9 cellular contexts compared by ENCODE assay signal in genomic region chr1:53145942-53146708, GRCh38. TPM values are rescaled to one million over a fixed set of nuclear protein-coding genes. Genes with fewer than 3 reads are reported as not detected.
A peak's percentile ranks its signal among the peaks of the same experiment; 100 is the strongest.
DNase-seq lines count a peak whose midpoint lies in the region; ATAC-seq and TF ChIP-seq lines count a peak whose summit lies in the region.
"Had no signal": no experiment of that assay in that cellular context is flagged by ENCODE, and none has a peak within 500 bp of the region (broad histone marks: within the 10 kb centered on the region; RNA-seq: fewer than 3 reads in every experiment).

No MANE protein-coding gene starts in this region.

- H3K27me3 ChIP-seq in spleen (replicated peaks in 1 of 7), result peaks cover 0 to 6% (median 0%) of the 10 kb centered on the region in 7 donors

- peak overlapping the region in 5 of 8 donors; percentile 2 to 46 (median 32) for H3K27ac ChIP-seq in spleen

- no peaks in the 10 kb centered on the region for H3K9me3 Mint-ChIP-seq in stimulated activated effector memory CD8-positive, alpha-beta T cell treated with anti-CD3 and anti-CD28 coated beads, Interleukin-12 subunit alpha, Interleukin-12 subunit beta, amount 100 ng/mL, for 72 hours
- H3K9me3 Mint-ChIP-seq: stimulated activated naive CD8-positive, alpha-beta T cell treated with anti-CD3 and anti-CD28 coated beads, Interleukin-15, amount 100 ng/mL, for 72 hours had no signal

- 70 to 84% (median 81%) methylated on average over 20 to 24 of the region's 24 CpGs for WGBS in spleen, 5 donors

- H3K4me3 ChIP-seq in spleen, result no peak overlapping the region

- H3K36me3 Mint-ChIP-seq in stimulated activated effector memory CD8-positive, alpha-beta T cell treated with anti-CD3 and anti-CD28 coated beads, Interleukin-12 subunit alpha, Interleukin-12 subunit beta, amount 100 ng/mL, for 72 hours, result no peaks in the 10 kb centered on the region

- TF ChIP-seq CTCF in spleen (IDR thresholded peaks at IDR 0.05 in 8 of 11, conservative IDR thresholded peaks at IDR 0.05 in 3 of 11), result no peak

- H3K27ac Mint-ChIP-seq in stimulated activated effector memory CD8-positive, alpha-beta T cell treated with anti-CD3 and anti-CD28 coated beads, Interleukin-12 subunit alpha, Interleukin-12 subunit beta, amount 100 ng/mL, for 72 hours, result no peak overlapping the region

- no peaks in the 10 kb centered on the region for H3K36me3 ChIP-seq in spleen

- intact Hi-C loops in spleen (cut with DNase I; ENCODE audit: low total_unique reads), result no loop called here

- H3K4me1 Mint-ChIP-seq in stimulated activated effector memory CD8-positive, alpha-beta T cell treated with anti-CD3 and anti-CD28 coated beads, Interleukin-12 subunit alpha, Interleukin-12 subunit beta, amount 100 ng/mL, for 72 hours, result no peaks in the 10 kb centered on the region
- H3K4me1 Mint-ChIP-seq: stimulated activated naive CD8-positive, alpha-beta T cell treated with anti-CD3 and anti-CD28 coated beads, Interleukin-15, amount 100 ng/mL, for 72 hours had no signal

- no peaks in the 10 kb centered on the region for H3K9me3 ChIP-seq in spleen

- DNase-seq in HK-2 (ENCODE audit: unreplicated experiment) (peak; percentile 95), amniotic stem cell (lab: John Stamatoyannopoulos, UW) (peak; percentile 96), iris pigment epithelial cell (ENCODE audit: low read depth) (peak; percentile 100), spleen (peak; percentile 54)
- no peak for DNase-seq in stimulated activated naive CD4-positive, alpha-beta T cell treated with Interleukin-2 at 50 U/mL for 16 hours (lab: John Stamatoyannopoulos, UW)
- DNase-seq in activated CD8-positive, alpha-beta memory T cell treated with anti-CD3 and anti-CD28 coated beads, Interleukin-2, amount 50 U/mL, for 48 hours, result no peak
- DNase-seq in stimulated activated effector memory CD8-positive, alpha-beta T cell treated with anti-CD3 and anti-CD28 coated beads, Interleukin-12 subunit alpha, Interleukin-12 subunit beta, amount 100 ng/mL, for 72 hours (ENCODE audit: low spot score in 2 of 2), result no peak
- DNase-seq: stimulated activated naive CD8-positive, alpha-beta T cell treated with anti-CD3 and anti-CD28 coated beads, Interleukin-15, amount 100 ng/mL, for 72 hours had no signal

- no peak for ATAC-seq in HG02763 (IDR thresholded peaks at IDR 0.05; ENCODE audit: unreplicated experiment)
- ATAC-seq in stimulated activated effector memory CD8-positive, alpha-beta T cell treated with anti-CD3 and anti-CD28 coated beads, Interleukin-12 subunit alpha, Interleukin-12 subunit beta, amount 100 ng/mL, for 72 hours, result no peak
- ATAC-seq: stimulated activated naive CD8-positive, alpha-beta T cell treated with anti-CD3 and anti-CD28 coated beads, Interleukin-15, amount 100 ng/mL, for 72 hours had no signal

- H3K4me1 ChIP-seq in spleen, result no peaks in the 10 kb centered on the region

- no peak overlapping the region for H3K4me3 Mint-ChIP-seq in stimulated activated effector memory CD8-positive, alpha-beta T cell treated with anti-CD3 and anti-CD28 coated beads, Interleukin-12 subunit alpha, Interleukin-12 subunit beta, amount 100 ng/mL, for 72 hours
- H3K4me3 Mint-ChIP-seq: stimulated activated naive CD8-positive, alpha-beta T cell treated with anti-CD3 and anti-CD28 coated beads, Interleukin-15, amount 100 ng/mL, for 72 hours had no signal

- TF ChIP-seq POLR2A in spleen (IDR thresholded peaks at IDR 0.05), result no peak

RNA-seq across cellular contexts. Expression of gene SLC1A7, which starts 3.7 kb away (rescaled TPM):
- under 1 TPM in 1 of 7 donors, not detected in 6; 0.10 TPM for total RNA-seq in spleen
- polyA plus RNA-seq in spleen, result under 1 TPM; 0.02 to 0.19 (median 0.07) TPM

RNA-seq across cellular contexts. Expression of gene CPT2, which starts 50.5 kb away (rescaled TPM):
- 10 to 100 TPM; 14.1 to 30.9 (median 20.9) TPM for total RNA-seq in spleen
- polyA plus RNA-seq in spleen, result 10 to 100 TPM in 1 of 3 donors, 1 to 10 TPM in 2; 7.1 to 11.3 (median 8.1) TPM

Comparison
In these comparisons a context has a peak if more than half of its experiments do, and no peak if none do; other contexts are left out.
1. DNase-seq: peak in HK-2 (single experiment), amniotic stem cell (single experiment), iris pigment epithelial cell (single experiment) and spleen (single experiment); none in stimulated activated naive CD4-positive, alpha-beta T cell treated with Interleukin-2 at 50 U/mL for 16 hours (single experiment), activated CD8-positive, alpha-beta memory T cell treated with anti-CD3 and anti-CD28 coated beads, Interleukin-2, amount 50 U/mL, for 48 hours (single experiment) and stimulated activated effector memory CD8-positive, alpha-beta T cell treated with anti-CD3 and anti-CD28 coated beads, Interleukin-12 subunit alpha, Interleukin-12 subunit beta, amount 100 ng/mL, for 72 hours (0 of 2).